In genomic region chr4:140637836-140638235, GRCh38 we compare ENCODE assay signal across 8 cellular contexts.
DNase-seq lines count a peak whose midpoint lies in the region; ATAC-seq, FAIRE-seq and TF ChIP-seq lines count a peak whose summit lies in the region.

No MANE protein-coding gene starts in this region.

- no peak overlapping the region for H3K4me2 ChIP-seq in GM12878 (ENCODE audit: control insufficient read depth, insufficient read depth)

- no peaks in the 10 kb centered on the region for H3K27me3 ChIP-seq in GM12878 (replicated peaks in 1 of 2; ENCODE audit: control insufficient read depth in 2 of 2, insufficient read depth in 2 of 2, low read length in 1 of 2)

- POLR2A ChIA-PET in GM12878 (lab: Charles Lee): no interaction called here

- no TSS peak for BruUV-seq in GM12878 (replicated peaks; lab: Mats Ljungman, UMichigan)

- H3K9me3 Mint-ChIP-seq in CD14-positive monocyte: peaks cover 0 to 2% (median 0%) of the 10 kb centered on the region in 7 donors

- TF ChIP-seq POLR2A in GM12878 (IDR thresholded peaks at IDR 0.05; ENCODE audit: low read depth, low read length): no peak

- CTCF ChIA-PET in GM12878 (lab: Yijun Ruan, JAX): interaction anchor here (0.7 to 1.2 kb wide), 3 partner anchors 24 to 278 kb away, joined by 3 to 8 read pairs (median 4); no protein-coding TSS in a partner anchor

- H3K4me1 ChIP-seq in GM12878 (ENCODE audit: control insufficient read depth, insufficient read depth, low read length): no peaks in the 10 kb centered on the region

- peak; percentile 89 for FAIRE-seq in GM12878 (lab: Jason Lieb, UNC)

- H3K27me3 Mint-ChIP-seq in CD14-positive monocyte (ENCODE audit: low read depth in 3 of 3): peaks cover 0 to 2% (median 0%) of the 10 kb centered on the region in 3 donors

- no peak overlapping the region for H3K27ac Mint-ChIP-seq in CD14-positive monocyte

- no peak for TF ChIP-seq EP300 in GM12878 (IDR thresholded peaks at IDR 0.05; ENCODE audit: borderline replicate concordance in 1 of 2, control insufficient read depth in 1 of 2, low read depth in 2 of 2, low read length in 2 of 2)

- ATAC-seq in GM18498 (IDR thresholded peaks at IDR 0.05; ENCODE audit: unreplicated experiment) (peak; percentile 85), HG02884 (IDR thresholded peaks at IDR 0.05; ENCODE audit: unreplicated experiment) (peak; percentile 91), GM12878 (peak; percentile 96)

- no peaks in the 10 kb centered on the region for H3K9me3 ChIP-seq in GM12878 (replicated peaks; ENCODE audit: control insufficient read depth, insufficient read depth, low read length)

- H3K4me1 Mint-ChIP-seq in CD14-positive monocyte: no peaks in the 10 kb centered on the region

- H3K36me3 ChIP-seq in GM12878 (ENCODE audit: control insufficient read depth in 2 of 2, insufficient read depth in 2 of 2, low read length in 1 of 2): no peaks in the 10 kb centered on the region

- SMC1A ChIA-PET in GM12878 (lab: Charles Lee; ENCODE audit: uncharacterized antibody, unreplicated experiment): interaction anchor here (1.3 to 1.4 kb wide), 2 partner anchors 246 to 278 kb away, joined by 3 to 5 read pairs; no protein-coding TSS in a partner anchor

- TF ChIP-seq CTCF in CD14-positive monocyte (IDR thresholded peaks at IDR 0.05) (peak; percentile 47), GM12878 (IDR thresholded peaks at IDR 0.05 in 2 of 3, conservative IDR thresholded peaks at IDR 0.05 in 1 of 3; ENCODE audit: control insufficient read depth in 2 of 3, extremely low read depth in 1 of 3, insufficient read depth in 1 of 3, low read depth in 3 of 3, low read length in 3 of 3) (peak; percentile 54 to 67 (median 65); a peak in 5 of 6 replicates)

- WGBS in GM12878 (ENCODE audit: insufficient coverage, insufficient replicate concordance, low lambda C conversion rate, missing lambda C conversion rate): 42% methylated on average over 6 of the region's 6 CpGs

- TF ChIP-seq RAD21 in GM12878 (IDR thresholded peaks at IDR 0.05; ENCODE audit: insufficient read depth, low read depth, low read length): peak; percentile 56

- H2AFZ ChIP-seq in GM12878 (ENCODE audit: control insufficient read depth, low read depth, low read length): no peak overlapping the region

- no peaks in the 10 kb centered on the region for H3K79me2 ChIP-seq in GM12878 (ENCODE audit: control insufficient read depth, insufficient read depth, low read length)

- no peak overlapping the region for H3K9ac ChIP-seq in GM12878 (ENCODE audit: control insufficient read depth, insufficient read depth, low read length)

- intact Hi-C loops in CD14-positive monocyte (cut with micrococcal nuclease): no loop called here
- intact Hi-C loops in GM12878 (cut with micrococcal nuclease; ENCODE audit: unreplicated experiment): loop anchor here (1.0 kb wide), 1 partner anchor 278 kb away; no protein-coding TSS in a partner anchor

- DNase-seq in CD14-positive monocyte (ENCODE audit: low spot score): no peak
- peak; percentile 1 for DNase-seq in NCI-H748 treated with DMSO at 0.1 percent for 48 hours (lab: John Stamatoyannopoulos, UW)
- no peak for DNase-seq in GM12878 (ENCODE audit: low read depth, low spot score)
- peak; percentile 9 for DNase-seq in medulla oblongata (ENCODE audit: extremely low spot score)
- DNase-seq in HPDE6-E6E7 (ENCODE audit: extremely low spot score): no peak
- DNase-seq in A172 (ENCODE audit: low spot score): no peak

- RAD21 ChIA-PET in GM12878 (lab: Charles Lee; ENCODE audit: unreplicated experiment): interaction anchor here (1.0 kb wide), 1 partner anchor 213 kb away, joined by 3 read pairs; no protein-coding TSS in a partner anchor

- H3K36me3 Mint-ChIP-seq in CD14-positive monocyte: peaks cover 48 to 67% of the 10 kb centered on the region in 2 donors

- in situ Hi-C loops in GM12878 (cut with MboI): no loop called here

- no peaks in the 10 kb centered on the region for H4K20me1 ChIP-seq in GM12878 (ENCODE audit: control insufficient read depth, insufficient read depth)

- H3K4me3 ChIP-seq in GM12878: no peak overlapping the region

- H3K4me3 Mint-ChIP-seq in CD14-positive monocyte: no peak overlapping the region

- H3K27ac ChIP-seq in GM12878 (ENCODE audit: control insufficient read depth, insufficient read depth): no peak overlapping the region

TF ChIP-seq in GM12878, 131 proteins besides CTCF, POLR2A, EP300 and RAD21:
- peak; percentile 46; the same call in 1 of the 2 replicates for TF ChIP-seq SMC3 (IDR thresholded peaks at IDR 0.05; ENCODE audit: borderline replicate concordance, low read length)
- no peak for TF ChIP-seq PAX8 (IDR thresholded peaks at IDR 0.05)

Comparison
In these comparisons a context has a peak if more than half of its experiments do, and no peak if none do; other contexts are left out.
1. DNase-seq: peak in NCI-H748 treated with DMSO at 0.1 percent for 48 hours (single experiment) and medulla oblongata (single experiment); none in CD14-positive monocyte (single experiment), GM12878 (single experiment), HPDE6-E6E7 (single experiment) and A172 (single experiment).
2. Peak in every context shown above with its lines, with median percentiles within 50 percentile points of each other: ATAC-seq.